In genomic region chr2:82781516-82781915, GRCh38 we compare ENCODE assay signal across 20 cellular contexts.
"Had no signal": no experiment of that assay in that cellular context is flagged by ENCODE, and none has a peak within 500 bp of the region (broad histone marks: within the 10 kb centered on the region; RNA-seq: fewer than 3 reads in every experiment).

No MANE protein-coding gene starts in this region.

- H3K27ac ChIP-seq: colonic mucosa, heart left ventricle, testis, tibial nerve, upper lobe of right lung had no signal

- DNase-seq: cerebellar nuclear complex; colonic mucosa; heart left ventricle; hippocampal formation; kidney glomerular epithelial cell; mucosa of descending colon; natural killer cell; posterior cingulate gyrus; right cardiac atrium; stimulated activated CD4-positive, alpha-beta T cell treated with anti-CD3 and anti-CD28 coated beads, Interleukin-4, amount 100 ng/mL, for 1 hour; stimulated activated CD8-positive, alpha-beta memory T cell treated with anti-CD3 and anti-CD28 coated beads, Interleukin-4, amount 100 ng/mL, for 48 hours; testis; upper lobe of right lung had no signal

- ATAC-seq: esophagus mucosa; heart left ventricle; mucosa of descending colon; natural killer cell; right cardiac atrium; stimulated activated effector memory CD8-positive, alpha-beta T cell treated with anti-CD3 and anti-CD28 coated beads, Interleukin-12 subunit alpha, Interleukin-12 subunit beta, amount 100 ng/mL, for 72 hours; upper lobe of right lung had no signal

- H3K4me3 ChIP-seq: colonic mucosa, heart left ventricle, mucosa of descending colon, smooth muscle cell, testis, tibial nerve, upper lobe of right lung had no signal

- H3K27me3 ChIP-seq: colonic mucosa, heart left ventricle, testis, tibial nerve, upper lobe of right lung had no signal

- H3K4me1 ChIP-seq: colonic mucosa, heart left ventricle, testis, tibial nerve, upper lobe of right lung had no signal

- FAIRE-seq: endothelial cell of umbilical vein, frontal cortex, islet of Langerhans had no signal
